Comparison of ENCODE assay signal across 18 cellular contexts in the genomic region with DNA sequence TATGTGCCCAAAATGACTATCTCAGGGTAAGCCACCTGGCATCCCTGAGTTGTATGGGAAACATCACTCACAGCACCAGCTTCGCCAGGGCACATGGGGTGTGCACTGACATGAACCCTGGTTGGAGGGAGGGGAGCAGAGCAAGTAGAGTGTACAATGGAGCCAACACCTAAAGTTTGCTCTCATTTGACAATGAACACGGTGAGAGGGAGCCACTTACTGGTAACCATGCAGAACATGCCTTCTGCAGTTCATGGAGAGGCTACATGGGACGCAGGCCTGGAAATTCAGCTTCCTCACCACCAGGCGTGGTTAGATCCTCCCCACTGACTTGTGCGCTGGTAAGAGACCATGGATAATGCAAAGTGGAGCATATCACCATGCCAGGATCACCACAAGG. TPM values are rescaled to one million over a fixed set of nuclear protein-coding genes. Genes with fewer than 3 reads are reported as not detected.
DNase-seq lines count a peak whose midpoint lies in the region; ATAC-seq, FAIRE-seq and TF ChIP-seq lines count a peak whose summit lies in the region.
"Had no signal": no experiment of that assay in that cellular context is flagged by ENCODE, and none has a peak within 500 bp of the region (broad histone marks: within the 10 kb centered on the region; RNA-seq: fewer than 3 reads in every experiment).

No MANE protein-coding gene starts in this region.

- TF ChIP-seq CTCF in K562 (IDR thresholded peaks at IDR 0.05 in 2 of 3, conservative IDR thresholded peaks at IDR 0.05 in 1 of 3; ENCODE audit: insufficient read depth in 2 of 3, low read depth in 1 of 3, low read length in 3 of 3) (peak in 2 of 3 experiments; percentile 16 to 19; a peak in 1 of 6 replicates), left ventricle myocardium inferior (IDR thresholded peaks at IDR 0.05; ENCODE audit: borderline replicate concordance) (no peak), thoracic aorta (IDR thresholded peaks at IDR 0.05) (no peak), transverse colon (IDR thresholded peaks at IDR 0.05) (no peak)

- no peak for TF ChIP-seq RAD21 in K562 (CRISPR knock-in tag; conservative IDR thresholded peaks at IDR 0.05 in 1 of 2, IDR thresholded peaks at IDR 0.05 in 1 of 2)

- no peaks in the 10 kb centered on the region for H3K9me3 ChIP-seq in K562 (replicated peaks; ENCODE audit: control insufficient read depth, insufficient read depth, low read depth, low read length)
- no peaks in the 10 kb centered on the region for H3K9me3 ChIP-seq in left ventricle myocardium inferior (replicated peaks)
- no peaks in the 10 kb centered on the region for H3K9me3 ChIP-seq in thoracic aorta
- H3K9me3 ChIP-seq in transverse colon, result no peaks in the 10 kb centered on the region
- H3K9me3 ChIP-seq: SJSA1 had no signal

- ATAC-seq in K562, result no peak
- no peak for ATAC-seq in thoracic aorta (ENCODE audit: insufficient number of reproducible peaks, low FRiP score, low read depth)
- no peak for ATAC-seq in HG03025 (IDR thresholded peaks at IDR 0.05; ENCODE audit: low FRiP score, unreplicated experiment)
- ATAC-seq in GM18867 (IDR thresholded peaks at IDR 0.05; ENCODE audit: unreplicated experiment), result no peak

- peaks cover 24% of the 10 kb centered on the region for H3K4me1 Mint-ChIP-seq in activated CD4-positive, alpha-beta T cell treated with anti-CD3 and anti-CD28 coated beads, Interleukin-2, amount 10 ng/mL, durations not matched to agents 7 days and 5 days

- TF ChIP-seq EP300 in K562 (IDR thresholded peaks at IDR 0.05; ENCODE audit: low read length) (no peak), transverse colon (IDR thresholded peaks at IDR 0.05; ENCODE audit: low read depth) (no peak)

- BruUV-seq in K562 (replicated peaks; lab: Mats Ljungman, UMichigan), result no TSS peak

- no peak overlapping the region for H2AFZ ChIP-seq in K562 (ENCODE audit: low read depth, low read length)
- H2AFZ ChIP-seq: parathyroid adenoma had no signal

- TF ChIP-seq POLR2A in K562 (conservative IDR thresholded peaks at IDR 0.05) (no peak), transverse colon (IDR thresholded peaks at IDR 0.05) (no peak)

- intact Hi-C loops in K562 (cut with micrococcal nuclease) (loop anchor here (5.0 kb wide), 1 partner anchor 105 kb away; the partner anchor contains the start of gene FBXO42), left ventricle myocardium inferior (cut with micrococcal nuclease) (no loop called here), transverse colon (cut with DNase I; ENCODE audit: low total_unique reads) (no loop called here)

- WGBS in K562 (ENCODE audit: insufficient coverage, low coverage, missing lambda C conversion rate), result 69% methylated on average over 5 of the region's 5 CpGs
- WGBS in transverse colon (ENCODE audit: low coverage in 1 of 2), 2 donors, result 80 to 93% methylated on average over 3 to 5 of the region's 5 CpGs

- no peak overlapping the region; a peak in 1 of 4 replicates for H3K9ac ChIP-seq in K562 (ENCODE audit: insufficient read depth in 1 of 2, low read depth in 2 of 2, low read length in 2 of 2)
- H3K9ac ChIP-seq: parathyroid adenoma had no signal

- no peaks in the 10 kb centered on the region for H3K9me3 Mint-ChIP-seq in activated CD4-positive, alpha-beta T cell treated with anti-CD3 and anti-CD28 coated beads, Interleukin-2, amount 10 ng/mL, durations not matched to agents 7 days and 5 days
- H3K9me3 Mint-ChIP-seq: stimulated activated naive CD8-positive, alpha-beta T cell treated with anti-CD3 and anti-CD28 coated beads, Interleukin-15, Interleukin-2, amounts not matched to agents 100 ng/mL and 50 ng/mL, for 24 hours had no signal

- peaks cover 7% of the 10 kb centered on the region for H3K9me1 ChIP-seq in K562 (ENCODE audit: control insufficient read depth, insufficient read depth, low read length)

- peaks cover 26% of the 10 kb centered on the region for H3K36me3 Mint-ChIP-seq in activated CD4-positive, alpha-beta T cell treated with anti-CD3 and anti-CD28 coated beads, Interleukin-2, amount 10 ng/mL, durations not matched to agents 7 days and 5 days (ENCODE audit: low read depth)

- peaks cover 6% of the 10 kb centered on the region; the same call in 1 of the 3 replicates for H3K79me2 ChIP-seq in K562 (ENCODE audit: control insufficient read depth, insufficient read depth, low read length)
- H3K79me2 ChIP-seq: parathyroid adenoma had no signal

- no peak for DNase-seq in activated CD4-positive, alpha-beta T cell treated with anti-CD3 and anti-CD28 coated beads, Interleukin-2, amount 10 ng/mL, durations not matched to agents 7 days and 5 days
- DNase-seq in activated CD4-positive, alpha-beta T cell treated with anti-CD3 and anti-CD28 coated beads, Interleukin-2, amount 50 U/mL, for 1 hour, result no peak
- DNase-seq in K562 (ENCODE audit: extremely low read depth in 1 of 4, low spot score in 3 of 4) (no peak), left ventricle myocardium inferior (no peak), thoracic aorta (ENCODE audit: low spot score) (no peak), transverse colon (no peak)
- DNase-seq: activated naive CD4-positive, alpha-beta T cell treated with Interleukin-2 at 50 U/mL for 16 hours; H7; IMR-90; islet precursor cell; NCI-H1092 treated with DMSO at 0.1 percent for 48 hours had no signal

- CTCF ChIA-PET in activated CD4-positive, alpha-beta T cell treated with anti-CD3 and anti-CD28 coated beads, Interleukin-2, amount 10 ng/mL, durations not matched to agents 7 days and 5 days (lab: Charles Lee), result no interaction called here
- CTCF ChIA-PET in K562 (lab: Yijun Ruan, JAX; ENCODE audit: low intra/inter-chr PET ratio), result interaction anchor here (0.6 to 0.7 kb wide), 2 partner anchors 42 to 117 kb away, joined by 3 to 6 read pairs; no protein-coding TSS in a partner anchor

- H3K4me3 Mint-ChIP-seq in activated CD4-positive, alpha-beta T cell treated with anti-CD3 and anti-CD28 coated beads, Interleukin-2, amount 10 ng/mL, durations not matched to agents 7 days and 5 days, result no peak overlapping the region
- H3K4me3 Mint-ChIP-seq: stimulated activated naive CD8-positive, alpha-beta T cell treated with anti-CD3 and anti-CD28 coated beads, Interleukin-15, Interleukin-2, amounts not matched to agents 100 ng/mL and 50 ng/mL, for 24 hours had no signal

- H3K36me3 ChIP-seq in K562 (ENCODE audit: control insufficient read depth, insufficient read depth, low read length) (peaks cover 46% of the 10 kb centered on the region), left ventricle myocardium inferior (peaks cover 14% of the 10 kb centered on the region), thoracic aorta (peaks cover 9% of the 10 kb centered on the region), transverse colon (peaks cover 0 to 6% (median 0%) of the 10 kb centered on the region in 4 donors)

- H3K27me3 ChIP-seq in K562 (ENCODE audit: control insufficient read depth in 2 of 2, insufficient read depth in 2 of 2, low read length in 2 of 2), result no peaks in the 10 kb centered on the region
- H3K27me3 ChIP-seq in left ventricle myocardium inferior (ENCODE audit: low read depth), result no peaks in the 10 kb centered on the region
- H3K27me3 ChIP-seq in thoracic aorta (replicated peaks; ENCODE audit: insufficient read depth), result no peaks in the 10 kb centered on the region
- no peaks in the 10 kb centered on the region for H3K27me3 ChIP-seq in transverse colon
- H3K27me3 ChIP-seq: SJSA1 had no signal

- H3K27ac ChIP-seq in K562 (ENCODE audit: extremely low read depth, low read depth, low read length) (peak overlapping the region; percentile 83; the same call in 1 of the 3 replicates), left ventricle myocardium inferior (replicated peaks) (peak overlapping the region; percentile 90), thoracic aorta (peak overlapping the region; percentile 83 to 86), transverse colon (no peak overlapping the region)
- H3K27ac ChIP-seq: parathyroid adenoma, SJSA1 had no signal

- H3K4me1 ChIP-seq in K562 (replicated peaks in 1 of 2; ENCODE audit: control insufficient read depth in 2 of 2, insufficient read depth in 2 of 2, low read length in 2 of 2) (peaks cover 17 to 49% of the 10 kb centered on the region in 2 experiments), left ventricle myocardium inferior (peaks cover 78% of the 10 kb centered on the region), thoracic aorta (ENCODE audit: control insufficient read depth in 1 of 2, low read depth in 2 of 2) (peaks cover 51 to 77% of the 10 kb centered on the region in 2 donors), transverse colon (peaks cover 24 to 42% (median 28%) of the 10 kb centered on the region in 4 donors)

- H3K27ac Mint-ChIP-seq in activated CD4-positive, alpha-beta T cell treated with anti-CD3 and anti-CD28 coated beads, Interleukin-2, amount 10 ng/mL, durations not matched to agents 7 days and 5 days, result peak overlapping the region; percentile 50

- FAIRE-seq in K562 (lab: Jason Lieb, UNC), result no peak
- FAIRE-seq: A204.1, endometrium had no signal

- H3K4me3 ChIP-seq in K562, result no peak overlapping the region
- H3K4me3 ChIP-seq in left ventricle myocardium inferior, result no peak overlapping the region
- no peak overlapping the region for H3K4me3 ChIP-seq in thoracic aorta
- H3K4me3 ChIP-seq in transverse colon, result no peak overlapping the region
- H3K4me3 ChIP-seq: SJSA1 had no signal

- in situ Hi-C loops in K562 (cut with MboI), result no loop called here
- in situ Hi-C loops in transverse colon (cut with MboI; ENCODE audit: low pct_ligation_motif_present in 1 of 4, low pct_unique_long_range_greater_than_20kb in 1 of 4, low sequenced_read_pairs in 3 of 4), result no loop called here

- POLR2A ChIA-PET in activated CD4-positive, alpha-beta T cell treated with anti-CD3 and anti-CD28 coated beads, Interleukin-2, amount 10 ng/mL, durations not matched to agents 7 days and 5 days (lab: Charles Lee), result no interaction called here
- POLR2A ChIA-PET in K562 (lab: Yijun Ruan, JAX), result interaction anchor here (0.6 to 2.6 kb wide), 6 partner anchors 11 to 369 kb away, joined by 3 to 7 read pairs (median 4); no protein-coding TSS in a partner anchor

- no peaks in the 10 kb centered on the region for H4K20me1 ChIP-seq in K562 (replicated peaks; ENCODE audit: control insufficient read depth, insufficient read depth, low read length)

- H3K27me3 Mint-ChIP-seq in activated CD4-positive, alpha-beta T cell treated with anti-CD3 and anti-CD28 coated beads, Interleukin-2, amount 10 ng/mL, durations not matched to agents 7 days and 5 days, result no peaks in the 10 kb centered on the region
- H3K27me3 Mint-ChIP-seq: stimulated activated naive CD8-positive, alpha-beta T cell treated with anti-CD3 and anti-CD28 coated beads, Interleukin-15, Interleukin-2, amounts not matched to agents 100 ng/mL and 50 ng/mL, for 24 hours had no signal

- H3K4me2 ChIP-seq in K562 (ENCODE audit: insufficient read depth, low read length), result no peak overlapping the region

RNA-seq across cellular contexts. Expression of gene CPLANE2, which starts 10.0 kb away (rescaled TPM):
- 1 to 10 TPM; 6.4 to 6.8 TPM for total RNA-seq in activated CD4-positive, alpha-beta T cell treated with anti-CD3 and anti-CD28 coated beads, Interleukin-2, amount 10 ng/mL, durations not matched to agents 7 days and 5 days
- total RNA-seq in K562 (2011; cell fraction: chromatin; rRNA removed; ENCODE audit: low replicate concordance), result 6.0 and 32.3 TPM in 2 replicates
- 25.7 and 37.9 TPM in 2 replicates for total RNA-seq in K562 (2011; cell fraction: nucleolus; rRNA removed)
- 15.3 and 20.1 TPM in 2 replicates for total RNA-seq in K562 (2011; cell fraction: nucleoplasm; rRNA removed)
- total RNA-seq in K562 (2014; rRNA removed), result 19.9 and 27.8 TPM in 2 replicates
- 3.3 and 3.7 TPM in 2 replicates for total RNA-seq in K562 (2014; rRNA removed; fragmentation: Illumina TruSeq; extraction: Trizol)
- total RNA-seq in K562 (2015; rRNA removed; fragmentation: Illumina TruSeq; extraction: Trizol), result 8.0 and 8.3 TPM in 2 replicates
- total RNA-seq in K562 (2021), result 17.8 and 20.9 TPM in 2 replicates
- polyA plus RNA-seq in K562 (2011; rRNA removed), result 10.9 and 15.9 TPM in 2 replicates
- polyA plus RNA-seq in K562 (2011; cell fraction: cytosol; rRNA removed), result 14.2 and 28.7 TPM in 2 replicates
- 22.8 and 30.9 TPM in 2 replicates for polyA plus RNA-seq in K562 (2011; cell fraction: nucleus; rRNA removed)
- polyA plus RNA-seq in K562 (2012), result 16.0 and 21.8 TPM in 2 replicates
- 8.1 and 13.6 TPM in 2 replicates for polyA plus RNA-seq in K562 (2014; fragmentation: Illumina TruSeq; extraction: Trizol)
- under 1 TPM; 0.17 to 0.32 TPM for polyA plus RNA-seq in K562 (2014; fragmentation: Nextera tagmentation; extraction: Ambion mirVana)
- polyA plus RNA-seq in K562 (2014; rRNA removed), result 10.3 and 15.5 TPM in 2 replicates
- 11.8 and 19.8 TPM in 2 replicates for polyA minus RNA-seq in K562 (2011; rRNA and poly(A)+ RNA removed)
- polyA minus RNA-seq in K562 (2011; cell fraction: cytosol; rRNA and poly(A)+ RNA removed), result 18.6 and 24.7 TPM in 2 replicates
- polyA minus RNA-seq in K562 (2011; cell fraction: nucleus; rRNA and poly(A)+ RNA removed), result 21.7 and 22.7 TPM in 2 replicates
- total RNA-seq in left ventricle myocardium inferior, result 9.7 TPM
- total RNA-seq in thoracic aorta, result 10 to 100 TPM in 1 of 2 donors, 1 to 10 TPM in 1; 9.3 to 14.6 TPM
- total RNA-seq in transverse colon, result 10 to 100 TPM in 1 of 4 donors, 1 to 10 TPM in 2, under 1 TPM in 1; 0.60 to 12.3 (median 4.3) TPM

RNA-seq across cellular contexts. Expression of gene ARHGEF19, which starts 34.5 kb away (rescaled TPM):
- total RNA-seq in activated CD4-positive, alpha-beta T cell treated with anti-CD3 and anti-CD28 coated beads, Interleukin-2, amount 10 ng/mL, durations not matched to agents 7 days and 5 days, result 10 to 100 TPM; 10.7 to 12.1 TPM
- 15.4 and 51.0 TPM in 2 replicates for total RNA-seq in K562 (2011; cell fraction: chromatin; rRNA removed; ENCODE audit: low replicate concordance)
- total RNA-seq in K562 (2011; cell fraction: nucleolus; rRNA removed), result 25.4 and 38.4 TPM in 2 replicates
- total RNA-seq in K562 (2011; cell fraction: nucleoplasm; rRNA removed), result 20.2 and 22.1 TPM in 2 replicates
- total RNA-seq in K562 (2014; rRNA removed), result 6.3 and 7.0 TPM in 2 replicates
- total RNA-seq in K562 (2014; rRNA removed; fragmentation: Illumina TruSeq; extraction: Trizol), result 2.7 and 4.3 TPM in 2 replicates
- 5.2 and 6.0 TPM in 2 replicates for total RNA-seq in K562 (2015; rRNA removed; fragmentation: Illumina TruSeq; extraction: Trizol)
- total RNA-seq in K562 (2021), result 11.2 and 15.1 TPM in 2 replicates
- polyA plus RNA-seq in K562 (2011; rRNA removed), result 21.0 and 33.1 TPM in 2 replicates
- polyA plus RNA-seq in K562 (2011; cell fraction: cytosol; rRNA removed), result 31.5 and 39.3 TPM in 2 replicates
- 84.8 and 93.8 TPM in 2 replicates for polyA plus RNA-seq in K562 (2011; cell fraction: nucleus; rRNA removed)
- 14.3 and 15.2 TPM in 2 replicates for polyA plus RNA-seq in K562 (2012)
- polyA plus RNA-seq in K562 (2014; fragmentation: Illumina TruSeq; extraction: Trizol), result 4.4 and 10.8 TPM in 2 replicates
- polyA plus RNA-seq in K562 (2014; fragmentation: Nextera tagmentation; extraction: Ambion mirVana), result 1 to 10 TPM in 1 of 2 experiments, under 1 TPM in 1; 0.73 to 1.1 TPM
- 14.8 and 17.1 TPM in 2 replicates for polyA plus RNA-seq in K562 (2014; rRNA removed)
- polyA minus RNA-seq in K562 (2011; rRNA and poly(A)+ RNA removed), result 7.3 and 9.1 TPM in 2 replicates
- polyA minus RNA-seq in K562 (2011; cell fraction: cytosol; rRNA and poly(A)+ RNA removed), result 9.3 and 17.2 TPM in 2 replicates
- polyA minus RNA-seq in K562 (2011; cell fraction: nucleus; rRNA and poly(A)+ RNA removed), result 17.2 and 21.5 TPM in 2 replicates
- 2.2 TPM for total RNA-seq in left ventricle myocardium inferior
- total RNA-seq in thoracic aorta, result 1 to 10 TPM; 8.1 to 8.5 TPM
- 10 to 100 TPM in 2 of 4 donors, 1 to 10 TPM in 2; 5.7 to 46.8 (median 10.8) TPM for total RNA-seq in transverse colon

Comparison
In these comparisons a context has a peak if more than half of its experiments do, and no peak if none do; other contexts are left out.
1. H3K27ac ChIP-seq: peak in K562 (single experiment), left ventricle myocardium inferior (single experiment) and thoracic aorta (2 of 2); none in transverse colon (0 of 4).
2. CTCF ChIP-seq: peak in K562 (2 of 3); none in left ventricle myocardium inferior (single experiment), thoracic aorta (single experiment) and transverse colon (0 of 5).